Comparison of ENCODE assay signal across 13 cellular contexts in genomic region chr7:156178214-156178613, GRCh38.
"Had no signal": no experiment of that assay in that cellular context is flagged by ENCODE, and none has a peak within 500 bp of the region (broad histone marks: within the 10 kb centered on the region; RNA-seq: fewer than 3 reads in every experiment).

No MANE protein-coding gene starts in this region.

- DNase-seq: activated CD4-positive, alpha-beta T cell treated with anti-CD3 and anti-CD28 coated beads, Interleukin-2, amount 50 U/mL, for 1 hour; activated gamma-delta T cell treated with Interleukin-2 at 50 U/mL for 16 hours; activated naive CD8-positive, alpha-beta T cell treated with anti-CD3 and anti-CD28 coated beads for 36 hours; activated T-cell treated with anti-CD3 and anti-CD28 coated beads, Interleukin-2, amount 50 U/mL, for 4 hours; brain microvascular endothelial cell; effector memory CD4-positive, alpha-beta T cell; lower lobe of right lung; naive B cell; right cardiac atrium; stimulated activated naive B cell treated with anti-CD40 and anti-IgM and Interleukin-4, amounts not matched to agents 10 μg/mL and 1 μg/mL and 100 μg/mL, for 72 hours had no signal

- H3K4me3 Mint-ChIP-seq: activated naive CD8-positive, alpha-beta T cell treated with anti-CD3 and anti-CD28 coated beads for 36 hours; activated T-cell treated with anti-CD3 and anti-CD28 coated beads, Interleukin-2, amount 50 U/mL, for 4 hours; naive B cell; stimulated activated naive B cell treated with anti-CD40 and anti-IgM and Interleukin-4, amounts not matched to agents 10 μg/mL and 1 μg/mL and 100 μg/mL, for 72 hours had no signal

- H3K36me3 Mint-ChIP-seq: activated naive CD8-positive, alpha-beta T cell treated with anti-CD3 and anti-CD28 coated beads for 36 hours; naive B cell; stimulated activated naive B cell treated with anti-CD40 and anti-IgM and Interleukin-4, amounts not matched to agents 10 μg/mL and 1 μg/mL and 100 μg/mL, for 72 hours had no signal

- H3K9me3 ChIP-seq: lower lobe of right lung, tibial nerve had no signal

- H3K36me3 ChIP-seq: brain microvascular endothelial cell, lower lobe of right lung, tibial nerve had no signal

- H3K4me2 ChIP-seq: smooth muscle cell had no signal

- H3K27me3 Mint-ChIP-seq: activated naive CD8-positive, alpha-beta T cell treated with anti-CD3 and anti-CD28 coated beads for 36 hours had no signal

- H3K27ac Mint-ChIP-seq: activated naive CD8-positive, alpha-beta T cell treated with anti-CD3 and anti-CD28 coated beads for 36 hours; naive B cell; stimulated activated naive B cell treated with anti-CD40 and anti-IgM and Interleukin-4, amounts not matched to agents 10 μg/mL and 1 μg/mL and 100 μg/mL, for 72 hours had no signal

- H3K9me3 Mint-ChIP-seq: activated naive CD8-positive, alpha-beta T cell treated with anti-CD3 and anti-CD28 coated beads for 36 hours; activated T-cell treated with anti-CD3 and anti-CD28 coated beads, Interleukin-2, amount 50 U/mL, for 4 hours; stimulated activated naive B cell treated with anti-CD40 and anti-IgM and Interleukin-4, amounts not matched to agents 10 μg/mL and 1 μg/mL and 100 μg/mL, for 72 hours had no signal

- H3K4me1 Mint-ChIP-seq: activated naive CD8-positive, alpha-beta T cell treated with anti-CD3 and anti-CD28 coated beads for 36 hours; stimulated activated naive B cell treated with anti-CD40 and anti-IgM and Interleukin-4, amounts not matched to agents 10 μg/mL and 1 μg/mL and 100 μg/mL, for 72 hours had no signal

- ATAC-seq: activated T-cell treated with anti-CD3 and anti-CD28 coated beads, Interleukin-2, amount 50 U/mL, for 4 hours; lower lobe of right lung; right cardiac atrium; stimulated activated naive B cell treated with anti-CD40 and anti-IgM and Interleukin-4, amounts not matched to agents 10 μg/mL and 1 μg/mL and 100 μg/mL, for 72 hours had no signal

- H3K4me3 ChIP-seq: lower lobe of right lung, smooth muscle cell, tibial nerve had no signal

- H3K4me1 ChIP-seq: lower lobe of right lung, tibial nerve had no signal

- H3K27ac ChIP-seq: brain microvascular endothelial cell, epithelial cell of prostate, lower lobe of right lung, tibial nerve had no signal

- H3K27me3 ChIP-seq: brain microvascular endothelial cell, tibial nerve had no signal
